Comparison of ENCODE assay signal across 27 cellular contexts in the genomic region with DNA sequence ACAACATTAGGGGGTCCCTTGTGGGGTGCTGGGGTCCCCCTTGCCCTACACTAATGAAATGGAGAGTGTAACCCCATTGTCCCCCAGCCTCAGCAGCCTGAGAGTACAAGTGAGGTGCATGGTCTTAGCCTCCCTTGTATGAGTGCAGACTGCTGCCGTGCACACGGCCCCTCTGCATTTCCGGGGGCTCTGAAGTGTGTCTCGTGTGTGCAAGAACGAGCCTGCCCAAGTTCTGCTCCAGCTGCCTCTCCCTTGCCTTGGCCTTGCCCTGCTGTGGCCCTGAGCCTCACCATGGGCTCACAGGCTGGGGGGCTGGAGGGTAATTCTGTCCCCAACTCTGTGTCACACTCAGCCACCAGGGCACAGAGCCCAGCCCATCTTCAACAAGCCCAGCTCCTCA. TPM values are rescaled to one million over a fixed set of nuclear protein-coding genes. Genes with fewer than 3 reads are reported as not detected.
DNase-seq lines count a peak whose midpoint lies in the region; ATAC-seq and TF ChIP-seq lines count a peak whose summit lies in the region.
"Had no signal": no experiment of that assay in that cellular context is flagged by ENCODE, and none has a peak within 500 bp of the region (broad histone marks: within the 10 kb centered on the region; RNA-seq: fewer than 3 reads in every experiment).

No MANE protein-coding gene starts in this region.

- no peaks in the 10 kb centered on the region for H3K9me3 ChIP-seq in SU-DHL-6 (ENCODE audit: insufficient read depth, low read length)
- H3K9me3 ChIP-seq: A549, BE2C, HAP-1, right atrium auricular region, uterus had no signal

- peak overlapping the region; percentile 67 for H3K27ac ChIP-seq in SU-DHL-6 (ENCODE audit: low read depth, low read length)

- peak overlapping the region; percentile 13 for H3K27ac Mint-ChIP-seq in activated CD4-positive, alpha-beta memory T cell treated with anti-CD3 and anti-CD28 coated beads for 36 hours
- no peak overlapping the region for H3K27ac Mint-ChIP-seq in activated CD4-positive, alpha-beta memory T cell treated with anti-CD3 and anti-CD28 coated beads, Interleukin-2, amount 10 ng/mL, durations not matched to agents 7 days and 5 days
- H3K27ac Mint-ChIP-seq in stimulated activated memory B cell treated with anti-CD40 and anti-IgM and Interleukin-4, amounts not matched to agents 10 μg/mL and 1 μg/mL and 100 μg/mL, for 72 hours = peak overlapping the region; percentile 23
- H3K27ac Mint-ChIP-seq: activated T-cell treated with anti-CD3 and anti-CD28 coated beads, Interleukin-2, amount 50 U/mL, for 72 hours had no signal

- peak overlapping the region; percentile 19 for H3K4me2 ChIP-seq in SU-DHL-6 (ENCODE audit: low read depth, low read length, poor library complexity, severe bottlenecking)
- H3K4me2 ChIP-seq: A549 had no signal

- H3K79me2 ChIP-seq in SU-DHL-6 (ENCODE audit: insufficient read depth, low read length) = no peaks in the 10 kb centered on the region

- H3F3A ChIP-seq in SU-DHL-6 (ENCODE audit: insufficient read depth) = peaks cover 22% of the 10 kb centered on the region; the same call in 1 of the 2 replicates

- CTCF ChIA-PET in activated CD4-positive, alpha-beta memory T cell treated with anti-CD3 and anti-CD28 coated beads for 36 hours (lab: Charles Lee) = interaction anchor here (29.7 kb wide), 1 partner anchor 27 kb away, joined by 1198 read pairs; a partner anchor contains a TSS
- CTCF ChIA-PET in activated CD4-positive, alpha-beta memory T cell treated with anti-CD3 and anti-CD28 coated beads, Interleukin-2, amount 10 ng/mL, durations not matched to agents 7 days and 5 days (lab: Charles Lee) = interaction anchor here (0.5 to 30.2 kb wide), 2 partner anchors 9 to 28 kb away, joined by 3 to 957 read pairs; a partner anchor contains a TSS

- H3K27me3 ChIP-seq in SU-DHL-6 (ENCODE audit: low read length) = no peaks in the 10 kb centered on the region
- H3K27me3 ChIP-seq: BE2C, right atrium auricular region, uterus had no signal

- H2AFZ ChIP-seq in SU-DHL-6 (ENCODE audit: low read depth, low read length, severe bottlenecking) = peak overlapping the region; percentile 10

- H3K9ac ChIP-seq in SU-DHL-6 (ENCODE audit: low read length) = peak overlapping the region; percentile 37

- H3K4me3 Mint-ChIP-seq in activated CD4-positive, alpha-beta memory T cell treated with anti-CD3 and anti-CD28 coated beads for 36 hours = no peak overlapping the region
- no peak overlapping the region for H3K4me3 Mint-ChIP-seq in activated CD4-positive, alpha-beta memory T cell treated with anti-CD3 and anti-CD28 coated beads, Interleukin-2, amount 10 ng/mL, durations not matched to agents 7 days and 5 days
- H3K4me3 Mint-ChIP-seq in stimulated activated memory B cell treated with anti-CD40 and anti-IgM and Interleukin-4, amounts not matched to agents 10 μg/mL and 1 μg/mL and 100 μg/mL, for 72 hours = no peak overlapping the region
- H3K4me3 Mint-ChIP-seq: activated T-cell treated with anti-CD3 and anti-CD28 coated beads, Interleukin-2, amount 50 U/mL, for 72 hours had no signal

- no peaks in the 10 kb centered on the region for H3K9me3 Mint-ChIP-seq in activated CD4-positive, alpha-beta memory T cell treated with anti-CD3 and anti-CD28 coated beads for 36 hours
- no peaks in the 10 kb centered on the region for H3K9me3 Mint-ChIP-seq in activated CD4-positive, alpha-beta memory T cell treated with anti-CD3 and anti-CD28 coated beads, Interleukin-2, amount 10 ng/mL, durations not matched to agents 7 days and 5 days
- no peaks in the 10 kb centered on the region for H3K9me3 Mint-ChIP-seq in stimulated activated memory B cell treated with anti-CD40 and anti-IgM and Interleukin-4, amounts not matched to agents 10 μg/mL and 1 μg/mL and 100 μg/mL, for 72 hours
- H3K9me3 Mint-ChIP-seq: activated naive CD4-positive, alpha-beta T cell treated with anti-CD3 and anti-CD28 coated beads, Interleukin-2, amount 50 U/mL, for 72 hours; activated T-cell treated with anti-CD3 and anti-CD28 coated beads, Interleukin-2, amount 50 U/mL, for 72 hours had no signal

- intact Hi-C loops in activated CD4-positive, alpha-beta memory T cell treated with anti-CD3 and anti-CD28 coated beads for 36 hours (cut with micrococcal nuclease) = no loop called here

- H3K36me3 ChIP-seq in SU-DHL-6 (ENCODE audit: low read length) = no peaks in the 10 kb centered on the region
- H3K36me3 ChIP-seq: BE2C, HAP-1, right atrium auricular region, uterus had no signal

- peaks cover 59% of the 10 kb centered on the region for H3K4me1 Mint-ChIP-seq in activated CD4-positive, alpha-beta memory T cell treated with anti-CD3 and anti-CD28 coated beads for 36 hours (ENCODE audit: low read depth)
- peaks cover 56% of the 10 kb centered on the region for H3K4me1 Mint-ChIP-seq in activated CD4-positive, alpha-beta memory T cell treated with anti-CD3 and anti-CD28 coated beads, Interleukin-2, amount 10 ng/mL, durations not matched to agents 7 days and 5 days
- peaks cover 61% of the 10 kb centered on the region for H3K4me1 Mint-ChIP-seq in stimulated activated memory B cell treated with anti-CD40 and anti-IgM and Interleukin-4, amounts not matched to agents 10 μg/mL and 1 μg/mL and 100 μg/mL, for 72 hours

- peaks cover 2% of the 10 kb centered on the region for H3K36me3 Mint-ChIP-seq in activated CD4-positive, alpha-beta memory T cell treated with anti-CD3 and anti-CD28 coated beads for 36 hours
- no peaks in the 10 kb centered on the region for H3K36me3 Mint-ChIP-seq in activated CD4-positive, alpha-beta memory T cell treated with anti-CD3 and anti-CD28 coated beads, Interleukin-2, amount 10 ng/mL, durations not matched to agents 7 days and 5 days (ENCODE audit: low read depth)
- H3K36me3 Mint-ChIP-seq in stimulated activated memory B cell treated with anti-CD40 and anti-IgM and Interleukin-4, amounts not matched to agents 10 μg/mL and 1 μg/mL and 100 μg/mL, for 72 hours = no peaks in the 10 kb centered on the region
- H3K36me3 Mint-ChIP-seq: activated naive CD4-positive, alpha-beta T cell treated with anti-CD3 and anti-CD28 coated beads, Interleukin-2, amount 50 U/mL, for 72 hours had no signal

- no peak for DNase-seq in activated CD4-positive, alpha-beta memory T cell treated with anti-CD3 and anti-CD28 coated beads for 36 hours
- DNase-seq in activated CD4-positive, alpha-beta memory T cell treated with anti-CD3 and anti-CD28 coated beads, Interleukin-2, amount 10 ng/mL, durations not matched to agents 7 days and 5 days = no peak
- no peak for DNase-seq in GM19238 (ENCODE audit: insufficient read length, low spot score)
- DNase-seq: activated T-cell treated with anti-CD3 and anti-CD28 coated beads, Interleukin-2, amount 50 U/mL, for 72 hours; BE2C; effector CD8-positive, alpha-beta T cell; KG1; mammary epithelial cell; NCI-H82; PC-3; SIG-M5; T-helper 1 cell; uterus had no signal

- TF ChIP-seq CTCF in SU-DHL-6 (IDR thresholded peaks at IDR 0.05; ENCODE audit: insufficient read depth, low read length, poor library complexity, severe bottlenecking) = no peak

- no peaks in the 10 kb centered on the region for H3K9me2 ChIP-seq in SU-DHL-6 (replicated peaks; ENCODE audit: insufficient read depth, low read length)

- no peaks in the 10 kb centered on the region for H3K27me3 Mint-ChIP-seq in activated CD4-positive, alpha-beta memory T cell treated with anti-CD3 and anti-CD28 coated beads for 36 hours
- H3K27me3 Mint-ChIP-seq in activated CD4-positive, alpha-beta memory T cell treated with anti-CD3 and anti-CD28 coated beads, Interleukin-2, amount 10 ng/mL, durations not matched to agents 7 days and 5 days = no peaks in the 10 kb centered on the region
- H3K27me3 Mint-ChIP-seq in stimulated activated memory B cell treated with anti-CD40 and anti-IgM and Interleukin-4, amounts not matched to agents 10 μg/mL and 1 μg/mL and 100 μg/mL, for 72 hours = no peaks in the 10 kb centered on the region

- ATAC-seq in stimulated activated memory B cell treated with anti-CD40 and anti-IgM and Interleukin-4, amounts not matched to agents 10 μg/mL and 1 μg/mL and 100 μg/mL, for 72 hours = no peak
- ATAC-seq in GM18868 (IDR thresholded peaks at IDR 0.05; ENCODE audit: unreplicated experiment) = no peak
- ATAC-seq: A549; activated naive CD4-positive, alpha-beta T cell treated with anti-CD3 and anti-CD28 coated beads, Interleukin-2, amount 50 U/mL, for 72 hours; activated T-cell treated with anti-CD3 and anti-CD28 coated beads, Interleukin-2, amount 50 U/mL, for 72 hours; esophagus mucosa; PC-3 had no signal

- no peaks in the 10 kb centered on the region for H4K20me1 ChIP-seq in SU-DHL-6 (ENCODE audit: low read depth, low read length)

- POLR2A ChIA-PET in activated CD4-positive, alpha-beta memory T cell treated with anti-CD3 and anti-CD28 coated beads for 36 hours (lab: Charles Lee) = interaction anchor here (14.6 kb wide), 1 partner anchor 23 kb away, joined by 460 read pairs; no protein-coding TSS in a partner anchor
- POLR2A ChIA-PET in activated CD4-positive, alpha-beta memory T cell treated with anti-CD3 and anti-CD28 coated beads, Interleukin-2, amount 10 ng/mL, durations not matched to agents 7 days and 5 days (lab: Charles Lee) = interaction anchor here (1.3 to 25.5 kb wide), 2 partner anchors 9 to 27 kb away, joined by 4 to 1068 read pairs; a partner anchor contains a TSS

- no peak overlapping the region for H3K4me3 ChIP-seq in SU-DHL-6 (ENCODE audit: insufficient read depth, low read length, poor library complexity, severe bottlenecking)
- H3K4me3 ChIP-seq: A549, HAP-1, right atrium auricular region, uterus had no signal

RNA-seq across cellular contexts. Expression of a gene that starts 5.2 kb away (rescaled TPM):
- 100 to 1,000 TPM; 103 to 113 TPM for total RNA-seq in activated CD4-positive, alpha-beta memory T cell treated with anti-CD3 and anti-CD28 coated beads for 36 hours
- 100 to 1,000 TPM; 138 to 146 TPM for total RNA-seq in activated CD4-positive, alpha-beta memory T cell treated with anti-CD3 and anti-CD28 coated beads, Interleukin-2, amount 10 ng/mL, durations not matched to agents 7 days and 5 days

RNA-seq across cellular contexts. Expression of a gene that starts 33.4 kb away (rescaled TPM):
- 10 to 100 TPM; 20.2 to 20.5 TPM for total RNA-seq in activated CD4-positive, alpha-beta memory T cell treated with anti-CD3 and anti-CD28 coated beads for 36 hours
- total RNA-seq in activated CD4-positive, alpha-beta memory T cell treated with anti-CD3 and anti-CD28 coated beads, Interleukin-2, amount 10 ng/mL, durations not matched to agents 7 days and 5 days = 10 to 100 TPM; 37.4 to 40.7 TPM

RNA-seq across cellular contexts. Expression of a gene that starts 39.1 kb away (rescaled TPM):
- under 1 TPM; 0.39 to 0.69 TPM for total RNA-seq in activated CD4-positive, alpha-beta memory T cell treated with anti-CD3 and anti-CD28 coated beads for 36 hours
- under 1 TPM; 0.65 to 0.70 TPM for total RNA-seq in activated CD4-positive, alpha-beta memory T cell treated with anti-CD3 and anti-CD28 coated beads, Interleukin-2, amount 10 ng/mL, durations not matched to agents 7 days and 5 days

RNA-seq across cellular contexts. Expression of a gene that starts 40.9 kb away (rescaled TPM):
- 10 to 100 TPM in 1 of 2 experiments, 1 to 10 TPM in 1; 9.7 to 11.9 TPM for total RNA-seq in activated CD4-positive, alpha-beta memory T cell treated with anti-CD3 and anti-CD28 coated beads for 36 hours
- total RNA-seq in activated CD4-positive, alpha-beta memory T cell treated with anti-CD3 and anti-CD28 coated beads, Interleukin-2, amount 10 ng/mL, durations not matched to agents 7 days and 5 days = 10 to 100 TPM; 19.8 to 21.1 TPM

RNA-seq across cellular contexts. Expression of a gene that starts 52.1 kb away (rescaled TPM):
- under 1 TPM in 1 of 2 experiments, not detected in 1; 0.46 TPM for total RNA-seq in activated CD4-positive, alpha-beta memory T cell treated with anti-CD3 and anti-CD28 coated beads for 36 hours
- not detected for total RNA-seq in activated CD4-positive, alpha-beta memory T cell treated with anti-CD3 and anti-CD28 coated beads, Interleukin-2, amount 10 ng/mL, durations not matched to agents 7 days and 5 days
- total RNA-seq: activated naive CD4-positive, alpha-beta T cell treated with anti-CD3 and anti-CD28 coated beads, Interleukin-2, amount 50 U/mL, for 72 hours; cerebellum; esophagus mucosa; frontal cortex; kidney; mammary epithelial cell; myocyte; omental fat pad; PC-3; right atrium auricular region; subcutaneous adipose tissue; uterus had no signal
